ENCODE assay signal across 1 cellular context in genomic region chr16:2090819-2091721, GRCh38.
A peak's percentile ranks its signal among the peaks of the same experiment; 100 is the strongest.
TF ChIP-seq lines count a peak whose summit lies in the region.

No MANE protein-coding gene starts in this region.

TF ChIP-seq in WTC11, 78 proteins besides CTCF, POLR2A, EP300 and RAD21 (continued from another document):
- TF ChIP-seq ZNF281 (CRISPR knock-in tag; IDR thresholded peaks at IDR 0.05), result no peak
- TF ChIP-seq SMAD4 (CRISPR knock-in tag; IDR thresholded peaks at IDR 0.05), result no peak
- TF ChIP-seq CREB1 (CRISPR knock-in tag; IDR thresholded peaks at IDR 0.05), result no peak
- TF ChIP-seq NFE2L1 (CRISPR knock-in tag; IDR thresholded peaks at IDR 0.05), result 0 out of 2 replicates have a peak, but pooled peaks have one; percentile 30
- no peak for TF ChIP-seq PREB (CRISPR knock-in tag; IDR thresholded peaks at IDR 0.05; ENCODE audit: borderline replicate concordance)
- peak; percentile 79; the same call in 1 of the 2 replicates for TF ChIP-seq MYBL2 (CRISPR knock-in tag; IDR thresholded peaks at IDR 0.05)
- no peak for TF ChIP-seq SOX15 (CRISPR knock-in tag; IDR thresholded peaks at IDR 0.05)
- no peak for TF ChIP-seq TEAD4 (CRISPR knock-in tag; IDR thresholded peaks at IDR 0.05)
- 0 out of 2 replicates have a peak, but pooled peaks have one; percentile 41 for TF ChIP-seq ERG (CRISPR knock-in tag; IDR thresholded peaks at IDR 0.05)
- TF ChIP-seq NR3C1 (CRISPR knock-in tag; conservative IDR thresholded peaks at IDR 0.05; ENCODE audit: low read depth), result no peak; the same call in 1 of the 2 replicates
- TF ChIP-seq CDX4 (CRISPR knock-in tag; IDR thresholded peaks at IDR 0.05; ENCODE audit: borderline replicate concordance), result no peak
- TF ChIP-seq PRRX2 (CRISPR knock-in tag; IDR thresholded peaks at IDR 0.05), result no peak
- TF ChIP-seq ZNF138 (CRISPR knock-in tag; conservative IDR thresholded peaks at IDR 0.05), result no peak; the same call in 1 of the 2 replicates
- TF ChIP-seq TEAD1 (CRISPR knock-in tag; IDR thresholded peaks at IDR 0.05), result peak; percentile 24; the same call in 1 of the 2 replicates
- TF ChIP-seq ZMAT4 (CRISPR knock-in tag; IDR thresholded peaks at IDR 0.05), result no peak
- peak; percentile 38; the same call in 1 of the 2 replicates for TF ChIP-seq FOXP1 (CRISPR knock-in tag; IDR thresholded peaks at IDR 0.05; ENCODE audit: borderline replicate concordance)
